33 cellular contexts compared by ENCODE assay signal in the genomic region with DNA sequence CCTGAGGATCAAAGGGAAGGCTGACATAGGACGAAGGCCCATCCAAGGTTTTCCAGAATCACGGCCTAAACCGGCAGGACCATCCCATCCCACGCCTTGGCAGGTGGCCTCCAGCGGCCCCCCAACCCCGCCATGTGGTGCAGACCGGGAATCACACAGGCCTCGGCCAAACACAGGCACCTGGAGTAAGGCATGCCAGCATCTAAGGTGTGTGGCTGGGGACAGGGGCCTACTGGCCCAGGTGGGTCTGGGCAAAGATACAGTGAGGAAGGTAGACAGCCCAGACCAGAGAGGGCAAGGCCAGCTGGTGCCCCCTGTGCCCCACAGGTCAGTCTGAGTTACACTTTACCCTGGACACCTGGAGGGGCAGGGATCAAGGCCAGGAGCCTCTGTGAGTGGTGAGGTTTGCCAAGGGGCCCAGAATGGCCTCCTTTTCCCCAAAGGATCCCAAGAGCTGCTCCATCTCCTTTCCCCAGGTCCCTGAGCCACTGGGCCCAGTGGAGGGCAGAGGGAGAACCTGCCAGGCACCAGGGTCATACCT. TPM values are rescaled to one million over a fixed set of nuclear protein-coding genes. Genes with fewer than 3 reads are reported as not detected.
"Had no signal": no experiment of that assay in that cellular context is flagged by ENCODE, and none has a peak within 500 bp of the region (broad histone marks: within the 10 kb centered on the region; RNA-seq: fewer than 3 reads in every experiment).

No MANE protein-coding gene starts in this region.

- H2AFZ ChIP-seq: neural progenitor cell, parathyroid adenoma had no signal

- H3K27me3 ChIP-seq: neural progenitor cell, ovary, spleen, testis, upper lobe of left lung, vagina had no signal

- H3K9me3 ChIP-seq: ovary, psoas muscle, spleen, suprapubic skin, testis, tibial artery, upper lobe of left lung, vagina had no signal

- H3K4me1 ChIP-seq: neural progenitor cell, parathyroid adenoma, psoas muscle, testis, tibial artery, vagina had no signal

- H3K27ac ChIP-seq: neural progenitor cell, ovary, parathyroid adenoma, psoas muscle, skin epidermis, spleen, suprapubic skin, testis, tibial artery, upper lobe of left lung, vagina had no signal

- H3K9ac ChIP-seq: neural progenitor cell, parathyroid adenoma had no signal

- H3K4me3 ChIP-seq: neural progenitor cell, ovary, psoas muscle, skin epidermis, smooth muscle cell, spleen, suprapubic skin, testis, tibial artery, upper lobe of left lung, vagina had no signal

- H3K36me3 ChIP-seq: neural progenitor cell, ovary had no signal

- ATAC-seq: natural killer cell; psoas muscle; right cardiac atrium; sciatic nerve; stimulated activated memory B cell treated with anti-CD40 and anti-IgM and Interleukin-4, amounts not matched to agents 10 μg/mL and 1 μg/mL and 100 μg/mL, for 72 hours; stimulated activated naive CD8-positive, alpha-beta T cell treated with anti-CD3 and anti-CD28 coated beads, Interleukin-15, amount 100 ng/mL, for 72 hours; stimulated activated naive CD8-positive, alpha-beta T cell treated with anti-CD3 and anti-CD28 coated beads, Interleukin-15, Interleukin-2, amounts not matched to agents 100 U/mL and 50 U/mL, for 24 hours had no signal

- H3K4me2 ChIP-seq: neural progenitor cell, smooth muscle cell had no signal

- DNase-seq: natural killer cell; occipital lobe; ovary; psoas muscle; right cardiac atrium; spleen; stimulated activated CD4-positive, alpha-beta T cell treated with anti-CD3 and anti-CD28 coated beads, Interleukin-12 subunit alpha, Interleukin-12 subunit beta, amount 100 ng/mL, for 4 hours; stimulated activated CD4-positive, alpha-beta T cell treated with anti-CD3 and anti-CD28 coated beads, Interleukin-1b, Interleukin-23, amount 100 ng/mL, for 48 hours; stimulated activated CD4-positive, alpha-beta T cell treated with anti-CD3 and anti-CD28 coated beads, Interleukin-4, amount 100 ng/mL, for 1 hour; stimulated activated CD4-positive, alpha-beta T cell treated with anti-CD3 and anti-CD28 coated beads, Interleukin-4, amount 100 ng/mL, for 4 hours; stimulated activated CD8-positive, alpha-beta memory T cell treated with anti-CD3 and anti-CD28 coated beads, Interleukin-4, amount 100 ng/mL, for 48 hours; stimulated activated naive CD4-positive, alpha-beta T cell; stimulated activated naive CD8-positive, alpha-beta T cell treated with anti-CD3 and anti-CD28 coated beads, Interleukin-15, amount 100 ng/mL, for 72 hours; stimulated activated naive CD8-positive, alpha-beta T cell treated with anti-CD3 and anti-CD28 coated beads, Interleukin-15, Interleukin-2, amounts not matched to agents 100 U/mL and 50 U/mL, for 24 hours; substantia nigra; testis; tibial artery; trophoblast cell; upper lobe of left lung had no signal

- FAIRE-seq: urothelium cell line had no signal

- H3K79me2 ChIP-seq: parathyroid adenoma had no signal

RNA-seq across cellular contexts. Expression of a gene that starts 12.7 kb away (rescaled TPM):
- total RNA-seq: natural killer cell, occipital lobe, osteoblast, ovary, progenitor cell of endocrine pancreas, psoas muscle, renal cortical epithelial cell, right cardiac atrium, sciatic nerve, smooth muscle cell, spleen, upper lobe of left lung, ureter had no signal
- polyA plus RNA-seq: neural cell, ovary, psoas muscle, right cardiac atrium, smooth muscle cell, spleen had no signal
